Comparison of ENCODE assay signal across 7 cellular contexts in genomic region chr5:179795863-179796833, GRCh38. TPM values are rescaled to one million over a fixed set of nuclear protein-coding genes. Genes with fewer than 3 reads are reported as not detected.
A peak's percentile ranks its signal among the peaks of the same experiment; 100 is the strongest.
DNase-seq lines count a peak whose midpoint lies in the region; ATAC-seq, FAIRE-seq and TF ChIP-seq lines count a peak whose summit lies in the region.

No MANE protein-coding gene starts in this region.

- H4K20me1 ChIP-seq in HCT116 (ENCODE audit: insufficient read depth): no peaks in the 10 kb centered on the region

- BruUV-seq in HCT116 (replicated peaks; lab: Mats Ljungman, UMichigan): TSS peak; percentile 54

- peak overlapping the region; percentile 88 for H3K9ac ChIP-seq in HCT116 (ENCODE audit: low read length)

- DNase-seq in GM12891 (ENCODE audit: insufficient read length, low spot score): peak; percentile 78
- DNase-seq in HCT116 (ENCODE audit: low read depth, low spot score): no peak
- peak; percentile 90 for DNase-seq in MG63
- DNase-seq in SW480 (ENCODE audit: low spot score): peak; percentile 92
- DNase-seq in ascending aorta (ENCODE audit: low spot score in 2 of 2): peak in 1 of 2 donors; percentile 89
- DNase-seq in right cardiac atrium: peak; percentile 87 to 94 (median 93)
- peak; percentile 86 to 90 for DNase-seq in psoas muscle

- H3K79me2 ChIP-seq in HCT116 (ENCODE audit: insufficient read depth, low read length): peaks cover 11% of the 10 kb centered on the region; the same call in 1 of the 2 replicates

- no peaks in the 10 kb centered on the region for H3K27me3 ChIP-seq in HCT116 (ENCODE audit: insufficient read depth, low read length)
- no peaks in the 10 kb centered on the region for H3K27me3 ChIP-seq in MG63
- H3K27me3 ChIP-seq in ascending aorta: no peaks in the 10 kb centered on the region
- no peaks in the 10 kb centered on the region for H3K27me3 ChIP-seq in right cardiac atrium (ENCODE audit: control insufficient read depth, insufficient read depth)
- H3K27me3 ChIP-seq in psoas muscle (ENCODE audit: insufficient read depth in 3 of 3, low read length in 2 of 3): no peaks in the 10 kb centered on the region

- CTCF ChIA-PET in HCT116 (lab: Charles Lee): interaction anchor here (0.6 to 1.0 kb wide), 7 partner anchors 10 to 563 kb away, joined by 3 to 6 read pairs (median 3); partner anchors contain the start of gene MAML1

- intact Hi-C loops in HCT116 (cut with micrococcal nuclease): loop anchor here (2.0 kb wide), 2 partner anchors 33 to 63 kb away; partner anchors contain the start of gene MAML1
- intact Hi-C loops in ascending aorta (cut with DNase I): loop anchor here (1.0 to 5.0 kb wide), 3 partner anchors 33 to 119 kb away; no protein-coding TSS in a partner anchor
- intact Hi-C loops in right cardiac atrium (cut with DNase I): loop anchor here in 2 of 4 donors (1.0 to 5.0 kb wide), 3 partner anchors 33 to 63 kb away; partner anchors contain the start of gene MAML1 (in 1 of the 2)
- intact Hi-C loops in psoas muscle (cut with DNase I): loop anchor here in 1 of 2 donors (2.0 kb wide), 1 partner anchor 33 kb away; no protein-coding TSS in a partner anchor

- RAD21 ChIA-PET in HCT116 (lab: Charles Lee; ENCODE audit: low non-redundant PET in 1 of 2, low total read pairs in 2 of 2, uncharacterized antibody in 2 of 2, unreplicated experiment in 2 of 2): interaction anchor here in 1 of 2 experiments (0.6 to 0.7 kb wide), 2 partner anchors 18 to 160 kb away, joined by 3 to 4 read pairs; no protein-coding TSS in a partner anchor

- peaks cover 5 to 20% of the 10 kb centered on the region in 2 experiments; a peak in 1 of 4 replicates for H3K36me3 ChIP-seq in HCT116 (ENCODE audit: control insufficient read depth in 1 of 2, insufficient read depth in 2 of 2, low read length in 2 of 2)
- peaks cover 48% of the 10 kb centered on the region for H3K36me3 ChIP-seq in MG63
- peaks cover 32 to 40% of the 10 kb centered on the region in 2 donors for H3K36me3 ChIP-seq in ascending aorta
- H3K36me3 ChIP-seq in psoas muscle (ENCODE audit: insufficient read depth in 1 of 2, low read depth in 1 of 2): peaks cover 3 to 49% of the 10 kb centered on the region in 2 donors

- FAIRE-seq in GM12891 (lab: Jason Lieb, UNC): peak; percentile 98

- peak in 2 of 3 experiments; percentile 51 to 53; a peak in 4 of 6 replicates for TF ChIP-seq CTCF in HCT116 (IDR thresholded peaks at IDR 0.05 in 2 of 3, conservative IDR thresholded peaks at IDR 0.05 in 1 of 3; ENCODE audit: borderline replicate concordance in 1 of 3, insufficient read depth in 1 of 3, low read depth in 2 of 3, low read length in 2 of 3)
- peak; percentile 25 to 90 (median 71) for TF ChIP-seq CTCF in ascending aorta (IDR thresholded peaks at IDR 0.05)
- peak; percentile 87 for TF ChIP-seq CTCF in psoas muscle (IDR thresholded peaks at IDR 0.05)

- no peak for TF ChIP-seq RAD21 in HCT116 (IDR thresholded peaks at IDR 0.05; ENCODE audit: low read depth)

- POLR2A ChIA-PET in HCT116 (lab: Charles Lee): interaction anchor here (0.6 to 2.9 kb wide), 4 partner anchors 11 to 172 kb away, joined by 3 to 8 read pairs (median 5); partner anchors contain the start of genes HNRNPH1, MGAT4B and SQSTM1

- no peak overlapping the region for H2AFZ ChIP-seq in HCT116 (ENCODE audit: low read depth, low read length, poor library complexity, severe bottlenecking)

- peak; percentile 63 for TF ChIP-seq POLR2A in GM12891 (IDR thresholded peaks at IDR 0.05; ENCODE audit: low read depth, low read length)
- peak; percentile 76 for TF ChIP-seq POLR2A in HCT116 (IDR thresholded peaks at IDR 0.05; ENCODE audit: borderline replicate concordance, extremely low read depth, insufficient read depth, insufficient read length)

- 3% methylated on average over 113 of the region's 113 CpGs for WGBS in right cardiac atrium
- WGBS in psoas muscle, 3 donors: 3 to 5% (median 4%) methylated on average over 56 to 113 of the region's 113 CpGs

- peak; percentile 78 for ATAC-seq in HCT116
- peak; percentile 62 to 68 for ATAC-seq in right cardiac atrium
- ATAC-seq in psoas muscle: peak; percentile 80 to 86 (median 85)

- H3K27ac ChIP-seq in HCT116 (ENCODE audit: low read depth, low read length) (peak overlapping the region; percentile 99), ascending aorta (peak overlapping the region; percentile 75 to 79), right cardiac atrium (ENCODE audit: low read length) (peak overlapping the region; percentile 10), psoas muscle (peak overlapping the region; percentile 78)

- H3K9me2 ChIP-seq in HCT116 (ENCODE audit: insufficient read depth): no peaks in the 10 kb centered on the region

- H3K4me2 ChIP-seq in HCT116 (ENCODE audit: low read length): peak overlapping the region; percentile 99

- peak overlapping the region; percentile 65 to 84 for H3K4me3 ChIP-seq in HCT116 (replicated peaks in 1 of 2; ENCODE audit: low read depth in 1 of 2, low read length in 2 of 2)
- H3K4me3 ChIP-seq in MG63: peak overlapping the region; percentile 50
- H3K4me3 ChIP-seq in ascending aorta: peak overlapping the region; percentile 68 to 75
- H3K4me3 ChIP-seq in right cardiac atrium (ENCODE audit: low read length): peak overlapping the region; percentile 57
- peak overlapping the region; percentile 74 for H3K4me3 ChIP-seq in psoas muscle

- H3K9me3 ChIP-seq in HCT116 (ENCODE audit: control insufficient read depth in 1 of 2, insufficient read depth in 1 of 2, low read depth in 1 of 2, low read length in 2 of 2): no peaks in the 10 kb centered on the region
- no peaks in the 10 kb centered on the region for H3K9me3 ChIP-seq in MG63
- no peaks in the 10 kb centered on the region for H3K9me3 ChIP-seq in ascending aorta
- H3K9me3 ChIP-seq in right cardiac atrium (ENCODE audit: control insufficient read depth, low read length): no peaks in the 10 kb centered on the region
- no peaks in the 10 kb centered on the region for H3K9me3 ChIP-seq in psoas muscle

- H3K4me1 ChIP-seq in HCT116 (ENCODE audit: control insufficient read depth in 1 of 2, insufficient read depth in 2 of 2, low read length in 2 of 2): peaks cover 9 to 22% of the 10 kb centered on the region in 2 experiments; a peak in 3 of 4 replicates
- peaks cover 12 to 29% of the 10 kb centered on the region in 2 donors for H3K4me1 ChIP-seq in ascending aorta
- H3K4me1 ChIP-seq in right cardiac atrium (ENCODE audit: control insufficient read depth, insufficient read depth, low read length): peaks cover 16% of the 10 kb centered on the region
- H3K4me1 ChIP-seq in psoas muscle: peaks cover 16% of the 10 kb centered on the region

TF ChIP-seq in GM12891, 5 proteins besides CTCF, POLR2A, EP300 and RAD21:
- peak; percentile 69 for TF ChIP-seq POLR2AphosphoS5 (IDR thresholded peaks at IDR 0.05; ENCODE audit: low read depth, low read length)
- TF ChIP-seq POU2F2 (IDR thresholded peaks at IDR 0.05; ENCODE audit: low read depth, low read length): peak; percentile 56; the same call in 1 of the 2 replicates
- peak; percentile 76 for TF ChIP-seq SPI1 (IDR thresholded peaks at IDR 0.05; ENCODE audit: low read depth, low read length)
- TF ChIP-seq PAX5 (IDR thresholded peaks at IDR 0.05; ENCODE audit: insufficient read depth, low read length, severe bottlenecking): no peak

TF ChIP-seq in HCT116, 20 proteins besides CTCF, POLR2A, EP300 and RAD21 (continues in another document):
- TF ChIP-seq MAX (IDR thresholded peaks at IDR 0.05) (no peak), ZBTB33 (IDR thresholded peaks at IDR 0.05; ENCODE audit: extremely low read depth, insufficient replicate concordance, low read length) (no peak), POLR2AphosphoS5 (IDR thresholded peaks at IDR 0.05; ENCODE audit: low read depth, low read length) (peak; percentile 85), EGR1 (IDR thresholded peaks at IDR 0.05; ENCODE audit: low read depth) (no peak)

RNA-seq across cellular contexts. Expression of gene LTC4S, which starts 2.4 kb away (rescaled TPM):
- polyA plus RNA-seq in GM12891 (2012; ENCODE audit: low read depth, missing spikeins): not detected
- total RNA-seq in HCT116 (2021; ENCODE audit: unreplicated experiment) (5.0 TPM), ascending aorta (91.7 TPM), right cardiac atrium (10 to 100 TPM; 17.3 to 24.3 (median 22.6) TPM), psoas muscle (1 to 10 TPM; 1.7 to 6.7 (median 4.5) TPM)
- polyA plus RNA-seq in HCT116 (2012): 0.85 and 1.5 TPM in 2 replicates
- 1.7 TPM in 1 of 2 replicates, not detected in the other for total RNA-seq in MG63 (2014; rRNA removed; shearing (Covaris generic); ENCODE audit: low replicate concordance)
- polyA plus RNA-seq in right cardiac atrium (18.6 TPM), psoas muscle (1 to 10 TPM; 1.5 to 2.2 (median 2.1) TPM)

RNA-seq across cellular contexts. Expression of gene MGAT4B, which starts 10.5 kb away (rescaled TPM):
- 27.7 TPM for polyA plus RNA-seq in GM12891 (2012; ENCODE audit: low read depth, missing spikeins)
- total RNA-seq in HCT116 (2021; ENCODE audit: unreplicated experiment): 148 TPM
- 85.4 and 95.3 TPM in 2 replicates for polyA plus RNA-seq in HCT116 (2012)
- total RNA-seq in MG63 (2014; rRNA removed; shearing (Covaris generic); ENCODE audit: low replicate concordance): 149 and 238 TPM in 2 replicates
- total RNA-seq in ascending aorta: 207 TPM
- total RNA-seq in right cardiac atrium: 10 to 100 TPM; 71.8 to 82.2 (median 80.9) TPM
- 56.7 TPM for polyA plus RNA-seq in right cardiac atrium
- total RNA-seq in psoas muscle: 10 to 100 TPM; 29.3 to 58.4 (median 50.7) TPM
- 100 to 1,000 TPM in 1 of 3 donors, 10 to 100 TPM in 2; 40.9 to 136 (median 63.4) TPM for polyA plus RNA-seq in psoas muscle

RNA-seq across cellular contexts. Expression of gene SQSTM1, which starts 24.6 kb away (rescaled TPM):
- 108 TPM for polyA plus RNA-seq in GM12891 (2012; ENCODE audit: low read depth, missing spikeins)
- total RNA-seq in HCT116 (2021; ENCODE audit: unreplicated experiment): 299 TPM
- 298 and 317 TPM in 2 replicates for polyA plus RNA-seq in HCT116 (2012)
- total RNA-seq in MG63 (2014; rRNA removed; shearing (Covaris generic); ENCODE audit: low replicate concordance): 484 and 538 TPM in 2 replicates
- total RNA-seq in ascending aorta: 476 TPM
- 100 to 1,000 TPM; 307 to 406 (median 370) TPM for total RNA-seq in right cardiac atrium
- 257 TPM for polyA plus RNA-seq in right cardiac atrium
- total RNA-seq in psoas muscle: 1,000 to 10,000 TPM in 1 of 4 donors, 100 to 1,000 TPM in 3; 688 to 1,199 (median 831) TPM
- 100 to 1,000 TPM; 463 to 917 (median 671) TPM for polyA plus RNA-seq in psoas muscle

Comparison
In these comparisons a context has a peak if more than half of its experiments do, and no peak if none do; other contexts are left out.
1. H3K27ac ChIP-seq: peak in every context shown above with its lines; median percentile 99 in HCT116; 78 in psoas muscle; 77 in ascending aorta; 10 in right cardiac atrium.